ENCODE assay signal across 19 cellular contexts in the genomic region with DNA sequence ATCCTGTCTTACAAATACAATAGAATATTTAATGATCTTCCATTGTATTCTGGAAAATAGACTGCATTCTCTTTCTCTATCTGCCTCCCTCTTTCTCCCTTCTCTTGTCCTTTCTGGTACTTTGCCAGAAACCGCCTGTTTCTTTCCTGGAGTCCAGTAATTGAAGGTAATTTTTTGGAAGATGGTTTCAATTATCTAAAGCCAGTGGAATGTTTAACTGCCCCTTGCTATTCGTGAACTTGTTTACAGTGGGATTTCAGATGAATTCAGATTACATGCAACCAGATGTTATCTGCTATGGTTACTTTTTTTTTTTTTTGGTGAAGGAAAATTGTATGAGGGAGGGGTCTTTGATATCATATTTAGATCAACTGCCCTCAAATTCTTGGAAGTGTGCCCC.
DNase-seq lines count a peak whose midpoint lies in the region; ATAC-seq, FAIRE-seq and TF ChIP-seq lines count a peak whose summit lies in the region.
"Had no signal": no experiment of that assay in that cellular context is flagged by ENCODE, and none has a peak within 500 bp of the region (broad histone marks: within the 10 kb centered on the region; RNA-seq: fewer than 3 reads in every experiment).

No MANE protein-coding gene starts in this region.

- no peaks in the 10 kb centered on the region for H3K27me3 Mint-ChIP-seq in activated CD4-positive, alpha-beta T cell treated with anti-CD3 and anti-CD28 coated beads, Interleukin-2, amount 10 ng/mL, durations not matched to agents 7 days and 5 days
- H3K27me3 Mint-ChIP-seq: activated B cell treated with CpG ODN at 0.5 μM for 24 hours had no signal

- no peak for ATAC-seq in RWPE2 (ENCODE audit: low read depth)

- H3K4me1 ChIP-seq in RWPE2 (ENCODE audit: insufficient read depth, poor library complexity, severe bottlenecking) = peaks cover 28% of the 10 kb centered on the region
- H3K4me1 ChIP-seq: esophagus muscularis mucosa, prostate gland, SJSA1 had no signal

- no peak overlapping the region for H3K27ac Mint-ChIP-seq in activated CD4-positive, alpha-beta T cell treated with anti-CD3 and anti-CD28 coated beads, Interleukin-2, amount 10 ng/mL, durations not matched to agents 7 days and 5 days
- H3K27ac Mint-ChIP-seq: activated B cell treated with CpG ODN at 0.5 μM for 24 hours; T-helper 2 cell treated with Interferon-gamma antibody and Interleukin-4, amounts not matched to agents 5 μg/mL and 100 μg/mL, for 36 hours had no signal

- TF ChIP-seq CTCF in RWPE2 (IDR thresholded peaks at IDR 0.05; ENCODE audit: poor library complexity, severe bottlenecking) = no peak

- H3K9me3 Mint-ChIP-seq in activated CD4-positive, alpha-beta T cell treated with anti-CD3 and anti-CD28 coated beads, Interleukin-2, amount 10 ng/mL, durations not matched to agents 7 days and 5 days = no peaks in the 10 kb centered on the region

- POLR2A ChIA-PET in activated CD4-positive, alpha-beta T cell treated with anti-CD3 and anti-CD28 coated beads, Interleukin-2, amount 10 ng/mL, durations not matched to agents 7 days and 5 days (lab: Charles Lee) = no interaction called here

- H3K27me3 ChIP-seq in RWPE2 (ENCODE audit: insufficient read depth, poor library complexity, severe bottlenecking) = no peaks in the 10 kb centered on the region
- H3K27me3 ChIP-seq: esophagus muscularis mucosa, SJSA1 had no signal

- H3K4me3 ChIP-seq in RWPE2 (ENCODE audit: severe bottlenecking) = no peak overlapping the region
- H3K4me3 ChIP-seq: esophagus muscularis mucosa, prostate gland, SJSA1, smooth muscle cell had no signal

- FAIRE-seq in urothelium cell line (lab: Jason Lieb, UNC) = no peak

- DNase-seq in AG08395 (ENCODE audit: low spot score) (peak; percentile 30), GM03348 (ENCODE audit: low spot score) (peak; percentile 23), RWPE2 (ENCODE audit: low spot score) (no peak), fibroblast of peridontal ligament (ENCODE audit: extremely low read depth) (peak; percentile 61), NCI-H187 (lab: John Stamatoyannopoulos, UW) (no peak), urothelium cell line (ENCODE audit: low spot score) (no peak), NCI-H2029 (lab: John Stamatoyannopoulos, UW) (no peak)
- no peak for DNase-seq in activated CD4-positive, alpha-beta T cell treated with anti-CD3 and anti-CD28 coated beads, Interleukin-2, amount 10 ng/mL, durations not matched to agents 7 days and 5 days
- DNase-seq: activated B cell treated with CpG ODN at 0.5 μM for 24 hours; mesendoderm; NCI-H1436; NCI-H510A; OCI-M1; stimulated activated CD4-positive, alpha-beta T cell treated with anti-CD3 and anti-CD28 coated beads, Interleukin-4, amount 100 ng/mL, for 24 hours had no signal

- no peaks in the 10 kb centered on the region for H3K9me3 ChIP-seq in RWPE2 (ENCODE audit: severe bottlenecking)
- H3K9me3 ChIP-seq: prostate gland had no signal

- no peak overlapping the region for H3K4me3 Mint-ChIP-seq in activated CD4-positive, alpha-beta T cell treated with anti-CD3 and anti-CD28 coated beads, Interleukin-2, amount 10 ng/mL, durations not matched to agents 7 days and 5 days
- H3K4me3 Mint-ChIP-seq: activated B cell treated with CpG ODN at 0.5 μM for 24 hours; T-helper 2 cell treated with Interferon-gamma antibody and Interleukin-4, amounts not matched to agents 5 μg/mL and 100 μg/mL, for 36 hours had no signal

- no peaks in the 10 kb centered on the region for H3K36me3 ChIP-seq in RWPE2 (ENCODE audit: low read depth)
- H3K36me3 ChIP-seq: esophagus muscularis mucosa, prostate gland, SJSA1 had no signal

- no peaks in the 10 kb centered on the region for H3K4me1 Mint-ChIP-seq in activated CD4-positive, alpha-beta T cell treated with anti-CD3 and anti-CD28 coated beads, Interleukin-2, amount 10 ng/mL, durations not matched to agents 7 days and 5 days
- H3K4me1 Mint-ChIP-seq: activated B cell treated with CpG ODN at 0.5 μM for 24 hours had no signal

- CTCF ChIA-PET in activated CD4-positive, alpha-beta T cell treated with anti-CD3 and anti-CD28 coated beads, Interleukin-2, amount 10 ng/mL, durations not matched to agents 7 days and 5 days (lab: Charles Lee) = no interaction called here

- no peaks in the 10 kb centered on the region for H3K36me3 Mint-ChIP-seq in activated CD4-positive, alpha-beta T cell treated with anti-CD3 and anti-CD28 coated beads, Interleukin-2, amount 10 ng/mL, durations not matched to agents 7 days and 5 days (ENCODE audit: low read depth)

- H3K27ac ChIP-seq in RWPE2 (ENCODE audit: poor library complexity, severe bottlenecking) = peak overlapping the region; percentile 72
- H3K27ac ChIP-seq: esophagus muscularis mucosa, prostate gland, SJSA1 had no signal

Comparison
In these comparisons a context has a peak if more than half of its experiments do, and no peak if none do; other contexts are left out.
1. DNase-seq: peak in AG08395 (single experiment), GM03348 (single experiment) and fibroblast of peridontal ligament (single experiment); none in RWPE2 (single experiment), activated CD4-positive, alpha-beta T cell treated with anti-CD3 and anti-CD28 coated beads, Interleukin-2, amount 10 ng/mL, durations not matched to agents 7 days and 5 days (single experiment), NCI-H187 (0 of 2), urothelium cell line (single experiment) and NCI-H2029 (single experiment).